Comparison of ENCODE assay signal across 22 cellular contexts in genomic region chr20:47744803-47745202, GRCh38. TPM values are rescaled to one million over a fixed set of nuclear protein-coding genes. Genes with fewer than 3 reads are reported as not detected.
"Had no signal": no experiment of that assay in that cellular context is flagged by ENCODE, and none has a peak within 500 bp of the region (broad histone marks: within the 10 kb centered on the region; RNA-seq: fewer than 3 reads in every experiment).

No MANE protein-coding gene starts in this region.

- H3K36me3 Mint-ChIP-seq: IgD-negative memory B cell had no signal

- ATAC-seq: K562, SK-N-SH treated with all-trans-retinoic acid at 6 μM for 48 hours had no signal

- H3K4me3 Mint-ChIP-seq: IgD-negative memory B cell had no signal

- DNase-seq: Kasumi-1, MM.1S, NCI-H1092 treated with DMSO at 0.1 percent for 48 hours, NCI-H1436, NCI-H187, NCI-H2029, NCI-H2081 treated with DMSO at 0.1 percent for 48 hours, NCI-H2171, NCI-H226, NCI-H446, NCI-H510A, NCI-H524 treated with DMSO at 0.1 percent for 48 hours, NCI-H69, NCI-H774, RPMI8226, SHP77 treated with DMSO at 0.1 percent for 48 hours, SJCRH30 had no signal

- FAIRE-seq: K562, RCC 7860 had no signal

- H3K27ac ChIP-seq: KMS-11, SJCRH30 had no signal

- H3K27me3 ChIP-seq: SJCRH30 had no signal

- H3K9me3 ChIP-seq: SJCRH30 had no signal

- H3K4me3 ChIP-seq: K562, SJCRH30 had no signal

RNA-seq across cellular contexts. Expression of gene SULF2, which starts 40.5 kb away (rescaled TPM):
- polyA plus RNA-seq: K562 had no signal
